ENCODE assay signal across 9 cellular contexts in the genomic region with DNA sequence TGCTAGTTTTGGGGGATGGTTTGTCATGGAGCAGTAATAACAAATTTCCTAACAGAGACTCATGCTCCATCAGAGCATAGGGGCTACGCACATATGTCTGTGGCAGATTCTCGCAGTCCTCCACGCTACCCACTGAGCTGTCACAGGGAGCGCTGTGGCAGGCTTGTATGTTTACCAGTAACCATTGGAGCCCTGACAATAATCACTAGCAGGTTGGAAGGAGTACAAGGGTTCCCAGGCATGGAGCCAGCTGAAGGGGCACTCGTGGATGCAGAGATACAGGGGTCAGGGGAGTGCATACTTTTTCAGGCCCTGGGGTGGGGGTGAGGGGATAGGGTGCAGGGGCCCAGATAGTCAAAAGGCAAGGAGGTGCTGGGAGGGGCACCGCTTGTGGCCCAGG. TPM values are rescaled to one million over a fixed set of nuclear protein-coding genes. Genes with fewer than 3 reads are reported as not detected.
A peak's percentile ranks its signal among the peaks of the same experiment; 100 is the strongest.
DNase-seq lines count a peak whose midpoint lies in the region; ATAC-seq and TF ChIP-seq lines count a peak whose summit lies in the region.
"Had no signal": no experiment of that assay in that cellular context is flagged by ENCODE, and none has a peak within 500 bp of the region (broad histone marks: within the 10 kb centered on the region; RNA-seq: fewer than 3 reads in every experiment).

No MANE protein-coding gene starts in this region.

- TF ChIP-seq POLR2A in uterus (IDR thresholded peaks at IDR 0.05): no peak

- H3K27me3 ChIP-seq in uterus: no peaks in the 10 kb centered on the region

- intact Hi-C loops in uterus (cut with DNase I; ENCODE audit: low total_unique reads): no loop called here

- ATAC-seq in GM19023 (IDR thresholded peaks at IDR 0.05; ENCODE audit: unreplicated experiment) (no peak), GM21786 (IDR thresholded peaks at IDR 0.05; ENCODE audit: unreplicated experiment) (no peak), HG02588 (IDR thresholded peaks at IDR 0.05; ENCODE audit: unreplicated experiment) (no peak)

- H3K36me3 ChIP-seq in uterus: no peaks in the 10 kb centered on the region

- peak; percentile 58 for DNase-seq in activated effector memory CD4-positive, alpha-beta T cell treated with anti-CD3 and anti-CD28 coated beads, Interleukin-2, amount 50 U/mL, for 16 hours
- DNase-seq in activated effector memory CD4-positive, alpha-beta T cell treated with Interleukin-2 at 50 U/mL for 16 hours: no peak
- DNase-seq in ecto neural progenitor cell (ENCODE audit: low spot score): peak; percentile 25
- peak; percentile 16 to 95 for DNase-seq in lung microvascular endothelial cell (ENCODE audit: low read depth in 2 of 2)
- peak; percentile 34 to 48 for DNase-seq in uterus

- H3K9me3 ChIP-seq in uterus: no peaks in the 10 kb centered on the region

- peaks cover 5% of the 10 kb centered on the region in 2 donors for H3K4me1 ChIP-seq in uterus

- peak overlapping the region; percentile 48 to 69 for H3K27ac ChIP-seq in uterus

- H3K4me3 ChIP-seq in uterus: no peak overlapping the region

- TF ChIP-seq CTCF in uterus (IDR thresholded peaks at IDR 0.05): no peak

RNA-seq across cellular contexts. Expression of a gene that starts 7.9 kb away (rescaled TPM):
- not detected in 2 replicates for total RNA-seq in lung microvascular endothelial cell
- under 1 TPM in 1 of 4 donors, not detected in 3; 0.35 TPM for total RNA-seq in uterus
- total RNA-seq: fibroblast of lung had no signal

RNA-seq across cellular contexts. Expression of a gene that starts 51.6 kb away (rescaled TPM):
- 2.6 and 11.5 TPM in 2 replicates for total RNA-seq in lung microvascular endothelial cell
- total RNA-seq in uterus: 1 to 10 TPM; 1.2 to 9.2 (median 4.5) TPM
- total RNA-seq: fibroblast of lung had no signal

RNA-seq across cellular contexts. Expression of a gene that starts 58.8 kb away (rescaled TPM):
- total RNA-seq in lung microvascular endothelial cell: 0.60 and 0.65 TPM in 2 replicates
- total RNA-seq in uterus: 1 to 10 TPM in 2 of 4 donors, under 1 TPM in 1, not detected in 1; 0.95 to 3.5 (median 2.1) TPM
- total RNA-seq: fibroblast of lung had no signal
